ENCODE assay signal across 26 cellular contexts in the genomic region with DNA sequence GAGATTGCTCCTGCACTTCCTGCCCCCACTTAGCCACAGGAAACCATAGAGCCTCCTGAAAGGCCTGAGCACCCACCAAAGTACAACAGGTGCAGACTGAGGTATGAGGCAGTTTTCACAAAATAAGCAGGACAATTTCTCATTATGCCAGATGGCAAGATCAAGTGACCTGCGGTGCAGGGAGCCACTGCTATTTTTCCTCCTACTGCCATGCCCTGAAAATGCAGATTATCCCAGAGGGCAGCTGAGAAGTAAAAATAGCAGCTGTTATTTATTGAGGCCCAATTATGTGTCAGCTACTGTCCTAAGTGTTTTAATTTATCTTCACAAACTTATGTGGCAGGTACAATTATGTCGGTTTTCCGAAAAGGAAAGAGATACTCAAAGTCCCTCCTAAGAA.
"Had no signal": no experiment of that assay in that cellular context is flagged by ENCODE, and none has a peak within 500 bp of the region (broad histone marks: within the 10 kb centered on the region; RNA-seq: fewer than 3 reads in every experiment).

No MANE protein-coding gene starts in this region.

- ATAC-seq: activated CD8-positive, alpha-beta T cell treated with anti-CD3 and anti-CD28 coated beads for 36 hours; K562; Panc1 had no signal

- H3K9me3 ChIP-seq: ascending aorta, SJSA1, SK-N-SH had no signal

- H3K27ac ChIP-seq: ascending aorta, cardiac muscle cell, SJSA1 had no signal

- H3K27me3 ChIP-seq: ascending aorta, cardiac muscle cell, SJSA1 had no signal

- H3K4me1 ChIP-seq: ascending aorta, SJSA1 had no signal

- H3K4me3 ChIP-seq: ascending aorta, cardiac muscle cell, K562, SJSA1 had no signal

- DNase-seq: activated CD4-positive, alpha-beta T cell treated with anti-CD3 and anti-CD28 coated beads, Interleukin-2, amount 10 ng/mL, durations not matched to agents 24 days and 14 days; activated CD4-positive, alpha-beta T cell treated with anti-CD3 and anti-CD28 coated beads, Interleukin-2, amount 50 U/mL, for 4 hours; activated CD8-positive, alpha-beta T cell treated with anti-CD3 and anti-CD28 coated beads for 36 hours; activated gamma-delta T cell; activated naive CD4-positive, alpha-beta T cell treated with Interleukin-2 at 50 U/mL for 16 hours; activated naive CD8-positive, alpha-beta T cell treated with anti-CD3 and anti-CD28 coated beads, Interleukin-2, amount 10 ng/mL, durations not matched to agents 7 days and 5 days; activated T-cell treated with anti-CD3 and anti-CD28 coated beads, Interleukin-2, amount 50 U/mL, for 24 hours; amygdala; NCI-H1105; NCI-H1436; NCI-H1694; NCI-H1930; NCI-H2081 treated with DMSO at 0.1 percent for 48 hours; NCI-H510A; SHP77 treated with DMSO at 0.1 percent for 48 hours; SK-N-SH had no signal

- H3K36me3 Mint-ChIP-seq: activated naive CD4-positive, alpha-beta T cell treated with anti-CD3 and anti-CD28 coated beads, Interleukin-2, amount 50 U/mL, for 24 hours; activated naive CD8-positive, alpha-beta T cell treated with anti-CD3 and anti-CD28 coated beads, Interleukin-2, amount 10 ng/mL, durations not matched to agents 7 days and 5 days had no signal

- H3K36me3 ChIP-seq: ascending aorta, cardiac muscle cell, SJSA1 had no signal

- H3K4me3 Mint-ChIP-seq: activated CD4-positive, alpha-beta T cell treated with anti-CD3 and anti-CD28 coated beads, Interleukin-2, amount 10 ng/mL, durations not matched to agents 24 days and 14 days; activated CD8-positive, alpha-beta T cell treated with anti-CD3 and anti-CD28 coated beads for 36 hours; activated naive CD4-positive, alpha-beta T cell treated with anti-CD3 and anti-CD28 coated beads, Interleukin-2, amount 50 U/mL, for 24 hours; activated naive CD8-positive, alpha-beta T cell treated with anti-CD3 and anti-CD28 coated beads, Interleukin-2, amount 10 ng/mL, durations not matched to agents 7 days and 5 days; activated T-cell treated with anti-CD3 and anti-CD28 coated beads, Interleukin-2, amount 50 U/mL, for 24 hours; central memory CD8-positive, alpha-beta T cell; T-helper 1 cell treated with Interleukin-12 subunit alpha and Interleukin-12 subunit beta and Interleukin-4 antibody, amounts not matched to agents 30 μg/mL and 1 μg/mL, for 36 hours; T-helper 2 cell treated with Interferon-gamma antibody and Interleukin-4, amounts not matched to agents 5 μg/mL and 100 μg/mL, for 36 hours had no signal

- H3K4me1 Mint-ChIP-seq: activated CD4-positive, alpha-beta T cell treated with anti-CD3 and anti-CD28 coated beads, Interleukin-2, amount 10 ng/mL, durations not matched to agents 24 days and 14 days; activated naive CD4-positive, alpha-beta T cell treated with anti-CD3 and anti-CD28 coated beads, Interleukin-2, amount 50 U/mL, for 24 hours; activated naive CD8-positive, alpha-beta T cell treated with anti-CD3 and anti-CD28 coated beads, Interleukin-2, amount 10 ng/mL, durations not matched to agents 7 days and 5 days; central memory CD8-positive, alpha-beta T cell had no signal

- H3K9me3 Mint-ChIP-seq: activated CD4-positive, alpha-beta T cell treated with anti-CD3 and anti-CD28 coated beads, Interleukin-2, amount 10 ng/mL, durations not matched to agents 24 days and 14 days; activated CD8-positive, alpha-beta T cell treated with anti-CD3 and anti-CD28 coated beads for 36 hours; activated naive CD4-positive, alpha-beta T cell treated with anti-CD3 and anti-CD28 coated beads, Interleukin-2, amount 50 U/mL, for 24 hours; activated naive CD8-positive, alpha-beta T cell treated with anti-CD3 and anti-CD28 coated beads, Interleukin-2, amount 10 ng/mL, durations not matched to agents 7 days and 5 days; activated T-cell treated with anti-CD3 and anti-CD28 coated beads, Interleukin-2, amount 50 U/mL, for 24 hours; activated T-helper 2 cell treated with anti-CD3 and anti-CD28 coated beads, Interferon-gamma antibody, Interleukin-2, Interleukin-4, amounts not matched to agents 10 μg/mL and 5 μg/mL and 100 μg/mL, durations not matched to agents 14 hours and 24 hours and 36 hours; central memory CD8-positive, alpha-beta T cell; T-helper 1 cell treated with Interleukin-12 subunit alpha and Interleukin-12 subunit beta and Interleukin-4 antibody, amounts not matched to agents 30 μg/mL and 1 μg/mL, for 36 hours; T-helper 2 cell treated with Interferon-gamma antibody and Interleukin-4, amounts not matched to agents 5 μg/mL and 100 μg/mL, for 36 hours had no signal

- H3K27ac Mint-ChIP-seq: activated CD4-positive, alpha-beta T cell treated with anti-CD3 and anti-CD28 coated beads, Interleukin-2, amount 10 ng/mL, durations not matched to agents 24 days and 14 days; activated CD8-positive, alpha-beta T cell treated with anti-CD3 and anti-CD28 coated beads for 36 hours; activated naive CD4-positive, alpha-beta T cell treated with anti-CD3 and anti-CD28 coated beads, Interleukin-2, amount 50 U/mL, for 24 hours; activated naive CD8-positive, alpha-beta T cell treated with anti-CD3 and anti-CD28 coated beads, Interleukin-2, amount 10 ng/mL, durations not matched to agents 7 days and 5 days; activated T-cell treated with anti-CD3 and anti-CD28 coated beads, Interleukin-2, amount 50 U/mL, for 24 hours; activated T-helper 2 cell treated with anti-CD3 and anti-CD28 coated beads, Interferon-gamma antibody, Interleukin-2, Interleukin-4, amounts not matched to agents 10 μg/mL and 5 μg/mL and 100 μg/mL, durations not matched to agents 14 hours and 24 hours and 36 hours; T-helper 1 cell treated with Interleukin-12 subunit alpha and Interleukin-12 subunit beta and Interleukin-4 antibody, amounts not matched to agents 30 μg/mL and 1 μg/mL, for 36 hours; T-helper 2 cell treated with Interferon-gamma antibody and Interleukin-4, amounts not matched to agents 5 μg/mL and 100 μg/mL, for 36 hours had no signal
